In genomic region chr12:68240975-68241374, GRCh38 we compare ENCODE assay signal across 9 cellular contexts. TPM values are rescaled to one million over a fixed set of nuclear protein-coding genes. Genes with fewer than 3 reads are reported as not detected.
DNase-seq lines count a peak whose midpoint lies in the region; ATAC-seq, FAIRE-seq and TF ChIP-seq lines count a peak whose summit lies in the region.
"Had no signal": no experiment of that assay in that cellular context is flagged by ENCODE, and none has a peak within 500 bp of the region (broad histone marks: within the 10 kb centered on the region; RNA-seq: fewer than 3 reads in every experiment).

No MANE protein-coding gene starts in this region.

- no peaks in the 10 kb centered on the region for H4K20me1 ChIP-seq in PC-3 (ENCODE audit: low read length)

- no peaks in the 10 kb centered on the region for H3K27me3 Mint-ChIP-seq in naive thymus-derived CD8-positive, alpha-beta T cell

- ATAC-seq in HG02763 (IDR thresholded peaks at IDR 0.05; ENCODE audit: unreplicated experiment) (peak; percentile 95), PC-3 (peak; percentile 14; the same call in 1 of the 2 replicates)
- peak; percentile 78 to 93 for ATAC-seq in naive thymus-derived CD8-positive, alpha-beta T cell

- no TSS peak for BruUV-seq in PC-3 (replicated peaks; lab: Mats Ljungman, UMichigan)

- H3K79me2 ChIP-seq in PC-3 (ENCODE audit: low read length), result no peaks in the 10 kb centered on the region

- FAIRE-seq in GM18507 (lab: Jason Lieb, UNC), result peak; percentile 97
- FAIRE-seq: pancreas had no signal

- no peak for TF ChIP-seq CTCF in PC-3 (conservative IDR thresholded peaks at IDR 0.05; ENCODE audit: low read depth, low read length)

- H3K9ac ChIP-seq in PC-3 (ENCODE audit: low read length) (no peak overlapping the region; the same call in 1 of the 2 replicates), adipocyte (ENCODE audit: low read length) (no peak overlapping the region)

- H3K4me3 ChIP-seq in PC-3 (ENCODE audit: low read length) (no peak overlapping the region), adipocyte (ENCODE audit: low read length) (no peak overlapping the region)
- H3K4me3 ChIP-seq: pancreas had no signal

- intact Hi-C loops in PC-3 (cut with micrococcal nuclease), result loop anchor here (1.0 kb wide), 2 partner anchors 18 to 69 kb away; no protein-coding TSS in a partner anchor

- DNase-seq in GM18507 (ENCODE audit: extremely low spot score, insufficient read length, low read depth) (peak; percentile 70), PC-3 (peak; percentile 8), adipocyte (ENCODE audit: low read depth) (peak; percentile 61), NCI-H2171 treated with DMSO at 0.1 percent for 48 hours (lab: John Stamatoyannopoulos, UW) (no peak), NCI-H774 (lab: John Stamatoyannopoulos, UW) (no peak), SKM-1 (lab: John Stamatoyannopoulos, UW; ENCODE audit: unreplicated experiment) (no peak)
- peak in 9 of 10 donors; percentile 5 to 65 (median 38) for DNase-seq in naive thymus-derived CD8-positive, alpha-beta T cell
- DNase-seq: pancreas had no signal

- H3K27ac ChIP-seq in PC-3 (ENCODE audit: low read length), result peak overlapping the region; percentile 87
- H3K27ac ChIP-seq: pancreas had no signal

- CTCF ChIA-PET in PC-3 (lab: Charles Lee), result no interaction called here

- H3K27ac Mint-ChIP-seq in naive thymus-derived CD8-positive, alpha-beta T cell, result peak overlapping the region; percentile 65 to 99 (median 92)

- H3F3A ChIP-seq in PC-3 (ENCODE audit: low read length, unreplicated experiment), result peaks cover 6% of the 10 kb centered on the region

- H2AFZ ChIP-seq in PC-3 (ENCODE audit: low read length), result no peak overlapping the region

- peaks cover 28% of the 10 kb centered on the region for H3K4me1 ChIP-seq in PC-3 (ENCODE audit: insufficient read depth, low read length)
- peaks cover 41% of the 10 kb centered on the region for H3K4me1 ChIP-seq in adipocyte (ENCODE audit: control insufficient read depth, insufficient read depth, low read length)

- no peaks in the 10 kb centered on the region for H3K36me3 ChIP-seq in PC-3 (ENCODE audit: low read depth, low read length)
- H3K36me3 ChIP-seq in adipocyte (ENCODE audit: control insufficient read depth, insufficient read depth, low read length, severe bottlenecking), result no peaks in the 10 kb centered on the region
- H3K36me3 ChIP-seq: pancreas had no signal

- H3K36me3 Mint-ChIP-seq in naive thymus-derived CD8-positive, alpha-beta T cell, result peaks cover 0 to 2% (median 0%) of the 10 kb centered on the region in 3 donors

- H3K9me3 Mint-ChIP-seq in naive thymus-derived CD8-positive, alpha-beta T cell, result peaks cover 0 to 2% (median 0%) of the 10 kb centered on the region in 9 donors

- peak overlapping the region in 9 of 10 donors; percentile 61 to 79 (median 71) for H3K4me3 Mint-ChIP-seq in naive thymus-derived CD8-positive, alpha-beta T cell

- peak overlapping the region; percentile 57; the same call in 1 of the 2 replicates for H3K4me2 ChIP-seq in PC-3 (ENCODE audit: low read length)

- no peaks in the 10 kb centered on the region for H3K9me2 ChIP-seq in PC-3 (replicated peaks; ENCODE audit: low read length)

- H3K27me3 ChIP-seq in PC-3 (ENCODE audit: low read length) (no peaks in the 10 kb centered on the region), adipocyte (replicated peaks; ENCODE audit: control insufficient read depth, insufficient read depth, low read length) (no peaks in the 10 kb centered on the region)
- H3K27me3 ChIP-seq: pancreas had no signal

- POLR2A ChIA-PET in PC-3 (lab: Charles Lee; ENCODE audit: unreplicated experiment), result no interaction called here
- POLR2A ChIA-PET in naive thymus-derived CD8-positive, alpha-beta T cell (lab: Charles Lee), result interaction anchor here (0.6 to 1.0 kb wide), 2 partner anchors 18 to 403 kb away, joined by 3 read pairs; no protein-coding TSS in a partner anchor

- H3K4me1 Mint-ChIP-seq in naive thymus-derived CD8-positive, alpha-beta T cell, result peaks cover 24 to 41% (median 38%) of the 10 kb centered on the region in 4 donors

- no peaks in the 10 kb centered on the region for H3K9me3 ChIP-seq in PC-3 (ENCODE audit: low read length)
- no peaks in the 10 kb centered on the region for H3K9me3 ChIP-seq in adipocyte (ENCODE audit: control insufficient read depth, low read length)
- H3K9me3 ChIP-seq: pancreas had no signal

RNA-seq across cellular contexts. Expression of gene IL22, which starts 12.4 kb away (rescaled TPM):
- total RNA-seq in PC-3 (2014; rRNA removed), result not detected in 2 replicates
- not detected for total RNA-seq in naive thymus-derived CD8-positive, alpha-beta T cell
- not detected for polyA plus RNA-seq in naive thymus-derived CD8-positive, alpha-beta T cell
- total RNA-seq: pancreas had no signal
- polyA plus RNA-seq: pancreas had no signal

RNA-seq across cellular contexts. Expression of gene IL26, which starts 15.4 kb away (rescaled TPM):
- not detected in 2 replicates for total RNA-seq in PC-3 (2014; rRNA removed)
- not detected for total RNA-seq in naive thymus-derived CD8-positive, alpha-beta T cell
- under 1 TPM in 1 of 3 donors, not detected in 2; 0.54 TPM for polyA plus RNA-seq in naive thymus-derived CD8-positive, alpha-beta T cell
- total RNA-seq: pancreas had no signal
- polyA plus RNA-seq: pancreas had no signal

Comparison
In these comparisons a context has a peak if more than half of its experiments do, and no peak if none do; other contexts are left out.
1. DNase-seq: peak in GM18507 (single experiment), PC-3 (single experiment), adipocyte (single experiment) and naive thymus-derived CD8-positive, alpha-beta T cell (9 of 10); none in NCI-H2171 treated with DMSO at 0.1 percent for 48 hours (single experiment), NCI-H774 (single experiment) and SKM-1 (single experiment).
2. ATAC-seq: peak in every context shown above with its lines; median percentile 95 in HG02763; 86 in naive thymus-derived CD8-positive, alpha-beta T cell; 14 in PC-3.